ENCODE assay signal across 1 cellular context in genomic region chr11:562046-562645, GRCh38.
TF ChIP-seq lines count a peak whose summit lies in the region.

No MANE protein-coding gene starts in this region.

TF ChIP-seq in GM12878, 131 proteins besides CTCF, POLR2A, EP300 and RAD21:
- TF ChIP-seq MLLT1 (IDR thresholded peaks at IDR 0.05): no peak
- TF ChIP-seq E2F8 (IDR thresholded peaks at IDR 0.05; ENCODE audit: low read depth, partially characterized antibody): no peak
- no peak for TF ChIP-seq ZNF274 (IDR thresholded peaks at IDR 0.05; ENCODE audit: insufficient read depth, insufficient read length)
- TF ChIP-seq MTA3 (IDR thresholded peaks at IDR 0.05; ENCODE audit: borderline replicate concordance, low read length): no peak
- no peak for TF ChIP-seq BCL11A (IDR thresholded peaks at IDR 0.05; ENCODE audit: low read depth, low read length)
- TF ChIP-seq NFXL1 (IDR thresholded peaks at IDR 0.05; ENCODE audit: borderline replicate concordance): no peak
- no peak for TF ChIP-seq KLF5 (IDR thresholded peaks at IDR 0.05; ENCODE audit: partially characterized antibody)
- no peak for TF ChIP-seq NRF1 (conservative IDR thresholded peaks at IDR 0.05; ENCODE audit: low read depth, low read length)
- TF ChIP-seq RBBP5 (conservative IDR thresholded peaks at IDR 0.05): no peak
- no peak for TF ChIP-seq NR2C1 (IDR thresholded peaks at IDR 0.05)
- TF ChIP-seq ZNF384 (IDR thresholded peaks at IDR 0.05; ENCODE audit: borderline replicate concordance, low read depth, low read length): no peak
- TF ChIP-seq MTA2 (IDR thresholded peaks at IDR 0.05; ENCODE audit: low read depth): no peak
- no peak for TF ChIP-seq GATAD2B (conservative IDR thresholded peaks at IDR 0.05; ENCODE audit: low read depth)
- no peak for TF ChIP-seq ZNF217 (IDR thresholded peaks at IDR 0.05)
- TF ChIP-seq PAX8 (IDR thresholded peaks at IDR 0.05): no peak
- no peak for TF ChIP-seq ZBTB33 (IDR thresholded peaks at IDR 0.05)
- no peak for TF ChIP-seq PAX5 (IDR thresholded peaks at IDR 0.05; ENCODE audit: borderline replicate concordance, low read depth, low read length)
- TF ChIP-seq CBX5 (IDR thresholded peaks at IDR 0.05; ENCODE audit: low read depth): no peak
- TF ChIP-seq SRF (IDR thresholded peaks at IDR 0.05; ENCODE audit: low read depth in 2 of 2, low read length in 2 of 2): no peak
